Comparison of ENCODE assay signal across 1 cellular context in the genomic region with DNA sequence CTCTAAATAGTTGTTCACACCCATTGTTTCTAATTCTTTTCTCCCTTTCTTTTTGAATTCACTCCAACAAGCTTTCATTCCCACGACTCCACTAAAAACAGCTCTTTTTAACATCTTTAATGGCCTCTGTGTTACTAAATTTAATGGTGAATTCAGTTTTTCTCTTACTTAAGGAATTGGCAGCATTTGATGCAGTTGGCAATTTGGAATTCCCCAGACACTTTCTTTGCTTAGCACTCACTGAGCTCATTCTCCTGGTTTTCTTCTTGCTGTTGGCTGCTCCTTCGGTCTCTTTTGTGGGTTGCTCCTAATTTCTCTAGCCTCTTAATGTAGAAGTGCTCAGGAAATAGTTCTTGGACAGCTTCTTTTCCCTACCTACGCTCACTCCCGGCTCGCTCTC.
TF ChIP-seq lines count a peak whose summit lies in the region.

No MANE protein-coding gene starts in this region.

TF ChIP-seq in H1, 55 proteins besides CTCF, POLR2A, EP300 and RAD21:
- TF ChIP-seq PHF8 (conservative IDR thresholded peaks at IDR 0.05; ENCODE audit: low read depth, low read length) (no peak), CEBPB (IDR thresholded peaks at IDR 0.05; ENCODE audit: low read depth, low read length) (no peak)
